ENCODE assay signal across 1 cellular context in the genomic region with DNA sequence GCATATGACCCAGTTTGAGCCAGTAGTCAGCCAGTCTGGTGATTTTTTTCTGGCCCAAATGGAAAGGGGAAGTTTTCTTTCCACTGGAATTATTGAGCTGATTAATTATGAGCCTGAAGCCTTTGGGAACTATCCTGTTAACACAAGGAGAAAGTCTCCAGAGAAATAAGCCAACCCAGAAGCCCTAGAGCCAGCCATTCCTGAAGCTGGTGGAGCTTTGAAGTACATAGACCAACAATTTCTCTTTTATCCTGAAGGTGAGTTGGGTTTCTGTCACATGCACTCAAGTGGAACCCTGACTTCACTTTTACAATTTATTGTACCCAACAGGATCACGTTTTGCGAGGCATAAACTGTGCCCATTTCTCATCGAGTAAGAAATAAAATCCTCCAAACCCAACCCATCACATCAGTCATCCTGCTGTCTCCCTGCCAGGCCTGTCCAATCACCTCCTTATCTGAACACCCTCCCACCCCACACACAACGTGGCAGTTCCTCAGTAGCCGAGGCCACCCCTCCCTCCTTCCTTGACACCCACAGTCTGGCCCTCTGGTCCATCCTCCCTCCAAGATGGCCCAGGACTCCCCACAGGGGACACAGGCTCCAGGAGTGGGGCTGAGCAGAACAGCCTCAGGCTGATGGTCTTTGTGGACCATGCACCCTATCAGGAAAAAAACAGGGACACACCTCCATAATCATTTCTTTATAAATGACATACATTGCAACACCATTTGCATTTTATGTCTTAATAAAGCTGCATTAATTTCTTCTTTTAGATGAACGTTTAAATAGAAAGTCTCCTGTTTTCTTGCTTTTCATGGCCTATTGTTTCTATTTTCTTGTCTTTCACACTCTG.
TF ChIP-seq lines count a peak whose summit lies in the region.

No MANE protein-coding gene starts in this region.

TF ChIP-seq in HEK293, 187 proteins besides CTCF, POLR2A, EP300 and RAD21 (continued from another document):
- TF ChIP-seq ZNF121 (tag by site-specific recombination; IDR thresholded peaks at IDR 0.05) = no peak
